1 cellular context compared by ENCODE assay signal in the genomic region with DNA sequence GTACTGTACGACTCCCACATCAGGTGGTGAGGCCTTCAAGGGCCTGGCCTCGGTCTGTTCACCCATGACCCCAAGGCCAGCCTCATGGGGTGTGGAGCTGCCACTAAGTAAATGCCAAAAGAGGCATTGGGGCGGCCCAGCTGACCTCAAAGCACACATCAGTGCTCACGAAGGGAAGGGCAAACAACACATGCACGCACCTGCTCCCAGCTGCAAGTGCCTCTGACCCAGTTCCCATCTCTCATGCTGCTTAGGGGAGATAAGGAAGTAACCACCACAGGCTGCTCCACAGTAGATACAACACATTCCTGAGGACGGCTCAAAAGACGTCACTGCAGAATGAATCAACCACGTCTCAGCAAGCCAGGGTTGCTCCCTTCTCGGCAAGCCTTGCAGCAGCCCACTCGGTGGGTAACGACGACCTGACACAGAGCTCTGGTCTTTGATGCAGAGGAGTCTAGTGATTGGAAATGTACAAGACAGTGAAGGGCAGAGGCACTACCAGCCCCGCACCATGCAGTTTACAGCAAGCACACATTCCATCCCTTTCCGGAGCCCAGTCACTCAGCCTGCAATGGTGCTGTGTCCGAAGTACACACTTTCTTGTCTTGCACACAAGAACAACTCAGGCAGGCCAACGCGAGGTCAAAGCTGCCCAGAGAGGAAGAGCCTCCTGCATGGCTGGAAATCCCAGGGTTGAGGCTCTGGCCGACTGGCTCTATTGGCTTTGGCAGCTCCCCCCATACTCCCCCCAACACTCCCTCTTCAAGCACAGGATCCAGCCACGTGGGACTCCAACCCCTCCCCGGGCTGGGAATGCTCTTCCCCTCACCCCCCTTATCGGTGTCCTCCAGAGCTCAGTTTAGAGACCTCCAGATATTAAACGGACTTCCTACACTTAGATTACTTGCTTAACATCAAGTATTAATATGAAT.
TF ChIP-seq lines count a peak whose summit lies in the region.

No MANE protein-coding gene starts in this region.

TF ChIP-seq in K562, 482 proteins besides CTCF, POLR2A, EP300 and RAD21 (continued from another document and continues in another):
- TF ChIP-seq, protein P1, sequence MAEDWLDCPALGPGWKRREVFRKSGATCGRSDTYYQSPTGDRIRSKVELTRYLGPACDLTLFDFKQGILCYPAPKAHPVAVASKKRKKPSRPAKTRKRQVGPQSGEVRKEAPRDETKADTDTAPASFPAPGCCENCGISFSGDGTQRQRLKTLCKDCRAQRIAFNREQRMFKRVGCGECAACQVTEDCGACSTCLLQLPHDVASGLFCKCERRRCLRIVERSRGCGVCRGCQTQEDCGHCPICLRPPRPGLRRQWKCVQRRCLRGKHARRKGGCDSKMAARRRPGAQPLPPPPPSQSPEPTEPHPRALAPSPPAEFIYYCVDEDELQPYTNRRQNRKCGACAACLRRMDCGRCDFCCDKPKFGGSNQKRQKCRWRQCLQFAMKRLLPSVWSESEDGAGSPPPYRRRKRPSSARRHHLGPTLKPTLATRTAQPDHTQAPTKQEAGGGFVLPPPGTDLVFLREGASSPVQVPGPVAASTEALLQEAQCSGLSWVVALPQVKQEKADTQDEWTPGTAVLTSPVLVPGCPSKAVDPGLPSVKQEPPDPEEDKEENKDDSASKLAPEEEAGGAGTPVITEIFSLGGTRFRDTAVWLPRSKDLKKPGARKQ (CRISPR knock-in tag; IDR thresholded peaks at IDR 0.05) = no peak
- TF ChIP-seq, protein P2, sequence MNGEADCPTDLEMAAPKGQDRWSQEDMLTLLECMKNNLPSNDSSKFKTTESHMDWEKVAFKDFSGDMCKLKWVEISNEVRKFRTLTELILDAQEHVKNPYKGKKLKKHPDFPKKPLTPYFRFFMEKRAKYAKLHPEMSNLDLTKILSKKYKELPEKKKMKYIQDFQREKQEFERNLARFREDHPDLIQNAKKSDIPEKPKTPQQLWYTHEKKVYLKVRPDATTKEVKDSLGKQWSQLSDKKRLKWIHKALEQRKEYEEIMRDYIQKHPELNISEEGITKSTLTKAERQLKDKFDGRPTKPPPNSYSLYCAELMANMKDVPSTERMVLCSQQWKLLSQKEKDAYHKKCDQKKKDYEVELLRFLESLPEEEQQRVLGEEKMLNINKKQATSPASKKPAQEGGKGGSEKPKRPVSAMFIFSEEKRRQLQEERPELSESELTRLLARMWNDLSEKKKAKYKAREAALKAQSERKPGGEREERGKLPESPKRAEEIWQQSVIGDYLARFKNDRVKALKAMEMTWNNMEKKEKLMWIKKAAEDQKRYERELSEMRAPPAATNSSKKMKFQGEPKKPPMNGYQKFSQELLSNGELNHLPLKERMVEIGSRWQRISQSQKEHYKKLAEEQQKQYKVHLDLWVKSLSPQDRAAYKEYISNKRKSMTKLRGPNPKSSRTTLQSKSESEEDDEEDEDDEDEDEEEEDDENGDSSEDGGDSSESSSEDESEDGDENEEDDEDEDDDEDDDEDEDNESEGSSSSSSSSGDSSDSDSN (IDR thresholded peaks at IDR 0.05; ENCODE audit: borderline replicate concordance in 1 of 2, low read depth in 2 of 2, low read length in 2 of 2) = peak; percentile 31 to 56; a peak in 1 of 4 replicates
- peak; percentile 97 for TF ChIP-seq BHLHE40 (IDR thresholded peaks at IDR 0.05; ENCODE audit: low read length)
- 0 out of 2 replicates have a peak, but pooled peaks have one; percentile 17 for TF ChIP-seq MAFG (tag; conservative IDR thresholded peaks at IDR 0.05)
- TF ChIP-seq TAF1 (IDR thresholded peaks at IDR 0.05; ENCODE audit: control insufficient read depth, extremely low read depth, insufficient read depth, low read length, severe bottlenecking) = peak; percentile 63
- TF ChIP-seq RAD51 (IDR thresholded peaks at IDR 0.05; ENCODE audit: borderline replicate concordance, low read depth) = peak; percentile 41; the same call in 1 of the 2 replicates
- TF ChIP-seq ETV6 (IDR thresholded peaks at IDR 0.05; ENCODE audit: borderline replicate concordance in 1 of 2, low read depth in 2 of 2, low read length in 1 of 2) = 0 out of 4 replicates have a peak, but pooled peaks of 1 of the 2 experiments have one; percentile 72
- TF ChIP-seq ETV6 (CRISPR knock-in tag; IDR thresholded peaks at IDR 0.05; ENCODE audit: borderline replicate concordance) = no peak
- peak; percentile 97 for TF ChIP-seq DPF2 (IDR thresholded peaks at IDR 0.05)
- TF ChIP-seq, protein P3, sequence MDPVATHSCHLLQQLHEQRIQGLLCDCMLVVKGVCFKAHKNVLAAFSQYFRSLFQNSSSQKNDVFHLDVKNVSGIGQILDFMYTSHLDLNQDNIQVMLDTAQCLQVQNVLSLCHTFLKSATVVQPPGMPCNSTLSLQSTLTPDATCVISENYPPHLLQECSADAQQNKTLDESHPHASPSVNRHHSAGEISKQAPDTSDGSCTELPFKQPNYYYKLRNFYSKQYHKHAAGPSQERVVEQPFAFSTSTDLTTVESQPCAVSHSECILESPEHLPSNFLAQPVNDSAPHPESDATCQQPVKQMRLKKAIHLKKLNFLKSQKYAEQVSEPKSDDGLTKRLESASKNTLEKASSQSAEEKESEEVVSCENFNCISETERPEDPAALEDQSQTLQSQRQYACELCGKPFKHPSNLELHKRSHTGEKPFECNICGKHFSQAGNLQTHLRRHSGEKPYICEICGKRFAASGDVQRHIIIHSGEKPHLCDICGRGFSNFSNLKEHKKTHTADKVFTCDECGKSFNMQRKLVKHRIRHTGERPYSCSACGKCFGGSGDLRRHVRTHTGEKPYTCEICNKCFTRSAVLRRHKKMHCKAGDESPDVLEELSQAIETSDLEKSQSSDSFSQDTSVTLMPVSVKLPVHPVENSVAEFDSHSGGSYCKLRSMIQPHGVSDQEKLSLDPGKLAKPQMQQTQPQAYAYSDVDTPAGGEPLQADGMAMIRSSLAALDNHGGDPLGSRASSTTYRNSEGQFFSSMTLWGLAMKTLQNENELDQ (CRISPR knock-in tag; IDR thresholded peaks at IDR 0.05; ENCODE audit: borderline replicate concordance) = no peak
- TF ChIP-seq FOXP1 (CRISPR knock-in tag; IDR thresholded peaks at IDR 0.05) = peak; percentile 80; the same call in 1 of the 2 replicates
- TF ChIP-seq ZSCAN32 (CRISPR knock-in tag; IDR thresholded peaks at IDR 0.05) = no peak
- peak; percentile 95 for TF ChIP-seq FOXM1 (IDR thresholded peaks at IDR 0.05; ENCODE audit: low read depth)
- TF ChIP-seq FOXM1 (CRISPR knock-in tag; IDR thresholded peaks at IDR 0.05; ENCODE audit: low read depth) = no peak
- TF ChIP-seq MTA2 (IDR thresholded peaks at IDR 0.05; ENCODE audit: low read depth) = peak; percentile 99
- 0 out of 2 replicates have a peak, but pooled peaks have one; percentile 21 for TF ChIP-seq MIER1 (IDR thresholded peaks at IDR 0.05; ENCODE audit: low read depth)
- peak; percentile 44 for TF ChIP-seq SAP30 (IDR thresholded peaks at IDR 0.05; ENCODE audit: borderline replicate concordance, insufficient read depth, low read depth, low read length, poor library complexity, severe bottlenecking)
- TF ChIP-seq ZNF507 (tag; conservative IDR thresholded peaks at IDR 0.05) = no peak
- TF ChIP-seq, protein P4, sequence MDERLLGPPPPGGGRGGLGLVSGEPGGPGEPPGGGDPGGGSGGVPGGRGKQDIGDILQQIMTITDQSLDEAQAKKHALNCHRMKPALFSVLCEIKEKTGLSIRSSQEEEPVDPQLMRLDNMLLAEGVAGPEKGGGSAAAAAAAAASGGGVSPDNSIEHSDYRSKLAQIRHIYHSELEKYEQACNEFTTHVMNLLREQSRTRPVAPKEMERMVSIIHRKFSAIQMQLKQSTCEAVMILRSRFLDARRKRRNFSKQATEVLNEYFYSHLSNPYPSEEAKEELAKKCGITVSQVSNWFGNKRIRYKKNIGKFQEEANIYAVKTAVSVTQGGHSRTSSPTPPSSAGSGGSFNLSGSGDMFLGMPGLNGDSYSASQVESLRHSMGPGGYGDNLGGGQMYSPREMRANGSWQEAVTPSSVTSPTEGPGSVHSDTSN (CRISPR knock-in tag; IDR thresholded peaks at IDR 0.05; ENCODE audit: low read depth) = no peak
- TF ChIP-seq, protein P4 (tag; conservative IDR thresholded peaks at IDR 0.05; ENCODE audit: low read depth) = peak; percentile 67
- no peak for TF ChIP-seq THRAP3 (IDR thresholded peaks at IDR 0.05; ENCODE audit: borderline replicate concordance)
- peak; percentile 53 to 59 for TF ChIP-seq NRF1 (conservative IDR thresholded peaks at IDR 0.05 in 1 of 2, IDR thresholded peaks at IDR 0.05 in 1 of 2)
- no peak for TF ChIP-seq COPS2 (conservative IDR thresholded peaks at IDR 0.05)
- TF ChIP-seq, protein P5, sequence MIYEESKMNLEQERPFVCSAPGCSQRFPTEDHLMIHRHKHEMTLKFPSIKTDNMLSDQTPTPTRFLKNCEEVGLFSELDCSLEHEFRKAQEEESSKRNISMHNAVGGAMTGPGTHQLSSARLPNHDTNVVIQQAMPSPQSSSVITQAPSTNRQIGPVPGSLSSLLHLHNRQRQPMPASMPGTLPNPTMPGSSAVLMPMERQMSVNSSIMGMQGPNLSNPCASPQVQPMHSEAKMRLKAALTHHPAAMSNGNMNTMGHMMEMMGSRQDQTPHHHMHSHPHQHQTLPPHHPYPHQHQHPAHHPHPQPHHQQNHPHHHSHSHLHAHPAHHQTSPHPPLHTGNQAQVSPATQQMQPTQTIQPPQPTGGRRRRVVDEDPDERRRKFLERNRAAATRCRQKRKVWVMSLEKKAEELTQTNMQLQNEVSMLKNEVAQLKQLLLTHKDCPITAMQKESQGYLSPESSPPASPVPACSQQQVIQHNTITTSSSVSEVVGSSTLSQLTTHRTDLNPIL (CRISPR knock-in tag; IDR thresholded peaks at IDR 0.05) = no peak
- no peak for TF ChIP-seq ZNF668 (CRISPR knock-in tag; IDR thresholded peaks at IDR 0.05)
- no peak for TF ChIP-seq ZC3H8 (IDR thresholded peaks at IDR 0.05)
- TF ChIP-seq ETV5 (CRISPR knock-in tag; IDR thresholded peaks at IDR 0.05; ENCODE audit: low read depth) = peak; percentile 86; the same call in 1 of the 2 replicates
- 0 out of 2 replicates have a peak, but pooled peaks have one; percentile 54 for TF ChIP-seq XRCC5 (IDR thresholded peaks at IDR 0.05; ENCODE audit: low read depth, low read length)
- no peak for TF ChIP-seq KAT2B (IDR thresholded peaks at IDR 0.05; ENCODE audit: low read depth, low read length)
- peak; percentile 92 for TF ChIP-seq ZKSCAN8 (CRISPR knock-in tag; IDR thresholded peaks at IDR 0.05)
- TF ChIP-seq, protein P6, sequence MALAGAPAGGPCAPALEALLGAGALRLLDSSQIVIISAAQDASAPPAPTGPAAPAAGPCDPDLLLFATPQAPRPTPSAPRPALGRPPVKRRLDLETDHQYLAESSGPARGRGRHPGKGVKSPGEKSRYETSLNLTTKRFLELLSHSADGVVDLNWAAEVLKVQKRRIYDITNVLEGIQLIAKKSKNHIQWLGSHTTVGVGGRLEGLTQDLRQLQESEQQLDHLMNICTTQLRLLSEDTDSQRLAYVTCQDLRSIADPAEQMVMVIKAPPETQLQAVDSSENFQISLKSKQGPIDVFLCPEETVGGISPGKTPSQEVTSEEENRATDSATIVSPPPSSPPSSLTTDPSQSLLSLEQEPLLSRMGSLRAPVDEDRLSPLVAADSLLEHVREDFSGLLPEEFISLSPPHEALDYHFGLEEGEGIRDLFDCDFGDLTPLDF (CRISPR knock-in tag; IDR thresholded peaks at IDR 0.05) = no peak
- peak; percentile 97 for TF ChIP-seq SMARCE1 (IDR thresholded peaks at IDR 0.05)
- peak; percentile 57; the same call in 1 of the 2 replicates for TF ChIP-seq POLR2G (IDR thresholded peaks at IDR 0.05; ENCODE audit: low read depth, low read length)
- peak; percentile 83 for TF ChIP-seq MYC (IDR thresholded peaks at IDR 0.05; ENCODE audit: low read depth, low read length)
- no peak for TF ChIP-seq MYC (CRISPR knock-in tag; IDR thresholded peaks at IDR 0.05; ENCODE audit: borderline replicate concordance, low read depth)
- peak; percentile 95 for TF ChIP-seq ESRRA (IDR thresholded peaks at IDR 0.05; ENCODE audit: borderline replicate concordance, low read depth)
- TF ChIP-seq LEF1 (IDR thresholded peaks at IDR 0.05) = peak; percentile 96
- TF ChIP-seq, protein P7, sequence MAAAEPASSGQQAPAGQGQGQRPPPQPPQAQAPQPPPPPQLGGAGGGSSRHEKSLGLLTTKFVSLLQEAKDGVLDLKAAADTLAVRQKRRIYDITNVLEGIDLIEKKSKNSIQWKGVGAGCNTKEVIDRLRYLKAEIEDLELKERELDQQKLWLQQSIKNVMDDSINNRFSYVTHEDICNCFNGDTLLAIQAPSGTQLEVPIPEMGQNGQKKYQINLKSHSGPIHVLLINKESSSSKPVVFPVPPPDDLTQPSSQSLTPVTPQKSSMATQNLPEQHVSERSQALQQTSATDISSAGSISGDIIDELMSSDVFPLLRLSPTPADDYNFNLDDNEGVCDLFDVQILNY (CRISPR knock-in tag; IDR thresholded peaks at IDR 0.05) = no peak
